ENCODE assay signal across 8 cellular contexts in the genomic region with DNA sequence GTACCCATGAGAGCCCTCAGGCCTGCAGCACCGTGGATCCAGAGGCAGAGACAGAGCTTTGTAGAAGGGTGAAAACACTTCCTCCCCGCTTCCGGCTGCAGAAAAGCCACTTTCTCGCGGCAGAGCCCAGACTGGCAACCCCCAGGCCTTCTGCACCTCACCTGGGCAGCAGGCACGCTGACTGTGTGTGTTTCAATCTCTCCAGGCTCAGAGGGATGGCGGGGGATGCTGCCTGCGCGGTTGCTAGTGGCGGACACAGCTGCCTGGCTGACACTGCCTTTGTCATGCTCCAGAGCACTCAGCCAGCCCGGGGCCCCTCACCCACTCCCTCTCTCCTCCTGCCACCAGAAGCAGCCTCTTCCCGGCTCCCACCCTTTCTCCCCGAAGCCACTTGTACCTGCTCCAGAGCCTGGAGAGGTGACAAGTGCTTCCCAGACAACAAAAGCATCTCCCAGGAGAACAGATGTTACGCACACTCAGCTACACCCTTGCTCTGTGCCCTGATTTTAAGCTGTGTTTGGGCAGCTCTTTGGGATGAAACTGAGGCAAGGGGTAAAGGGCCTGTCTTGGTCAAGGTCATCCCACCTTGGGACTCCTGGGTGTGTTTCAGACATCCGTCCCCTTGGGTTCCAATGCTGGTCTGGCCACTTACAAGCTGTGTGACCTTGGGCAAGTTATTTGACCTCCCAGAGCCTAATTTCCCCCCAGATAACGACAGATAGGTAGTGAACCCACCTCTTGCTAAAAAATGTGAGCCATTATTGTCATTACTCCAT. TPM values are rescaled to one million over a fixed set of nuclear protein-coding genes. Genes with fewer than 3 reads are reported as not detected.
A peak's percentile ranks its signal among the peaks of the same experiment; 100 is the strongest.
DNase-seq lines count a peak whose midpoint lies in the region; ATAC-seq and TF ChIP-seq lines count a peak whose summit lies in the region.

No MANE protein-coding gene starts in this region.

- H3K4me3 ChIP-seq in GM06990 (replicated peaks; ENCODE audit: low read depth, low read length) (peak overlapping the region; percentile 93), left ventricle myocardium inferior (peak overlapping the region; percentile 70), smooth muscle cell (peak overlapping the region; percentile 66)

- H3K27me3 Mint-ChIP-seq in activated T-helper 2 cell treated with anti-CD3 and anti-CD28 coated beads, Interferon-gamma antibody, Interleukin-2, Interleukin-4, amounts not matched to agents 10 μg/mL and 5 μg/mL and 100 μg/mL, durations not matched to agents 14 hours and 24 hours and 36 hours (ENCODE audit: low read depth): no peaks in the 10 kb centered on the region

- H2AFZ ChIP-seq in smooth muscle cell (ENCODE audit: low read depth): no peak overlapping the region

- H3K4me1 ChIP-seq in left ventricle myocardium inferior: peaks cover 25% of the 10 kb centered on the region
- H3K4me1 ChIP-seq in smooth muscle cell (ENCODE audit: low read depth): peaks cover 9% of the 10 kb centered on the region

- no peak for TF ChIP-seq CTCF in GM06990 (IDR thresholded peaks at IDR 0.05; ENCODE audit: insufficient read depth, low read length, poor library complexity, severe bottlenecking)
- no peak for TF ChIP-seq CTCF in left ventricle myocardium inferior (IDR thresholded peaks at IDR 0.05; ENCODE audit: borderline replicate concordance)
- TF ChIP-seq CTCF in smooth muscle cell (IDR thresholded peaks at IDR 0.05; ENCODE audit: borderline replicate concordance, insufficient read depth, poor library complexity, severe bottlenecking): no peak

- ATAC-seq in HG03457 (IDR thresholded peaks at IDR 0.05; ENCODE audit: unreplicated experiment) (no peak), GM18873 (IDR thresholded peaks at IDR 0.05; ENCODE audit: low FRiP score, unreplicated experiment) (no peak)

- intact Hi-C loops in activated T-helper 2 cell treated with anti-CD3 and anti-CD28 coated beads, Interferon-gamma antibody, Interleukin-2, Interleukin-4, amounts not matched to agents 10 μg/mL and 5 μg/mL and 100 μg/mL, durations not matched to agents 14 hours and 24 hours and 36 hours (cut with micrococcal nuclease): loop anchor here (1.0 kb wide), 3 partner anchors 9 to 52 kb away; partner anchors contain the start of gene TFAP4
- intact Hi-C loops in left ventricle myocardium inferior (cut with micrococcal nuclease): no loop called here

- peak overlapping the region; percentile 99 for H3K4me3 Mint-ChIP-seq in activated T-helper 2 cell treated with anti-CD3 and anti-CD28 coated beads, Interferon-gamma antibody, Interleukin-2, Interleukin-4, amounts not matched to agents 10 μg/mL and 5 μg/mL and 100 μg/mL, durations not matched to agents 14 hours and 24 hours and 36 hours (ENCODE audit: low read depth)

- H3K36me3 ChIP-seq in GM06990 (ENCODE audit: control insufficient read depth, insufficient read depth, low read length) (peaks cover 2% of the 10 kb centered on the region), left ventricle myocardium inferior (no peaks in the 10 kb centered on the region), smooth muscle cell (ENCODE audit: low read depth) (no peaks in the 10 kb centered on the region)

- H4K20me1 ChIP-seq in smooth muscle cell (ENCODE audit: low read depth): no peaks in the 10 kb centered on the region

- H3K27me3 ChIP-seq in GM06990 (replicated peaks; ENCODE audit: control insufficient read depth, insufficient read depth, low read length): no peaks in the 10 kb centered on the region
- H3K27me3 ChIP-seq in left ventricle myocardium inferior (ENCODE audit: low read depth): no peaks in the 10 kb centered on the region
- H3K27me3 ChIP-seq in smooth muscle cell (ENCODE audit: low read depth): no peaks in the 10 kb centered on the region

- H3K9me3 Mint-ChIP-seq in activated T-helper 2 cell treated with anti-CD3 and anti-CD28 coated beads, Interferon-gamma antibody, Interleukin-2, Interleukin-4, amounts not matched to agents 10 μg/mL and 5 μg/mL and 100 μg/mL, durations not matched to agents 14 hours and 24 hours and 36 hours: peaks cover 5% of the 10 kb centered on the region

- H3K9ac ChIP-seq in smooth muscle cell (ENCODE audit: low read depth): peak overlapping the region; percentile 69

- H3K9me3 ChIP-seq in left ventricle myocardium inferior (replicated peaks) (no peaks in the 10 kb centered on the region), smooth muscle cell (replicated peaks; ENCODE audit: low read depth) (no peaks in the 10 kb centered on the region)

- H3F3A ChIP-seq in smooth muscle cell (ENCODE audit: low read depth): peaks cover 13% of the 10 kb centered on the region

- peak overlapping the region; percentile 80 for H3K4me2 ChIP-seq in smooth muscle cell

- peaks cover 18% of the 10 kb centered on the region for H3K4me1 Mint-ChIP-seq in activated T-helper 2 cell treated with anti-CD3 and anti-CD28 coated beads, Interferon-gamma antibody, Interleukin-2, Interleukin-4, amounts not matched to agents 10 μg/mL and 5 μg/mL and 100 μg/mL, durations not matched to agents 14 hours and 24 hours and 36 hours (ENCODE audit: low read depth)

- peaks cover 26% of the 10 kb centered on the region for H3K36me3 Mint-ChIP-seq in activated T-helper 2 cell treated with anti-CD3 and anti-CD28 coated beads, Interferon-gamma antibody, Interleukin-2, Interleukin-4, amounts not matched to agents 10 μg/mL and 5 μg/mL and 100 μg/mL, durations not matched to agents 14 hours and 24 hours and 36 hours (ENCODE audit: low read depth)

- WGBS in smooth muscle cell (ENCODE audit: low lambda C conversion rate): 67% methylated on average over 12 of the region's 16 CpGs

- peaks cover 10% of the 10 kb centered on the region for H3K79me2 ChIP-seq in smooth muscle cell (ENCODE audit: low read depth)

- H3K27ac Mint-ChIP-seq in activated T-helper 2 cell treated with anti-CD3 and anti-CD28 coated beads, Interferon-gamma antibody, Interleukin-2, Interleukin-4, amounts not matched to agents 10 μg/mL and 5 μg/mL and 100 μg/mL, durations not matched to agents 14 hours and 24 hours and 36 hours: peak overlapping the region; percentile 97

- DNase-seq in GM06990 (ENCODE audit: extremely low read depth, insufficient read length) (peak; percentile 70), NCI-H2107 treated with DMSO at 0.1 percent for 48 hours (lab: John Stamatoyannopoulos, UW; ENCODE audit: unreplicated experiment) (peak; percentile 87), left ventricle myocardium inferior (no peak), smooth muscle cell (lab: John Stamatoyannopoulos, UW; ENCODE audit: unreplicated experiment) (no peak), NOMO-1 (lab: John Stamatoyannopoulos, UW; ENCODE audit: unreplicated experiment in 2 of 2) (no peak)
- DNase-seq in activated T-helper 2 cell treated with anti-CD3 and anti-CD28 coated beads, Interferon-gamma antibody, Interleukin-2, Interleukin-4, amounts not matched to agents 10 μg/mL and 5 μg/mL and 100 μg/mL, durations not matched to agents 14 hours and 24 hours and 36 hours (ENCODE audit: low spot score): no peak

- H3K27ac ChIP-seq in left ventricle myocardium inferior (replicated peaks) (peak overlapping the region; percentile 90), smooth muscle cell (ENCODE audit: low read depth) (peak overlapping the region; percentile 82)

RNA-seq across cellular contexts. Expression of gene GLIS2, which starts 9.2 kb away (rescaled TPM):
- 2.1 and 2.5 TPM in 2 replicates for total RNA-seq in activated T-helper 2 cell treated with anti-CD3 and anti-CD28 coated beads, Interferon-gamma antibody, Interleukin-2, Interleukin-4, amounts not matched to agents 10 μg/mL and 5 μg/mL and 100 μg/mL, durations not matched to agents 14 hours and 24 hours and 36 hours
- total RNA-seq in left ventricle myocardium inferior (17.2 TPM), smooth muscle cell (1.2 and 2.8 TPM in 2 replicates)
- polyA plus RNA-seq in smooth muscle cell: 9.2 and 13.4 TPM in 2 replicates

RNA-seq across cellular contexts. Expression of gene TFAP4, which starts 33.8 kb away (rescaled TPM):
- total RNA-seq in activated T-helper 2 cell treated with anti-CD3 and anti-CD28 coated beads, Interferon-gamma antibody, Interleukin-2, Interleukin-4, amounts not matched to agents 10 μg/mL and 5 μg/mL and 100 μg/mL, durations not matched to agents 14 hours and 24 hours and 36 hours: 40.4 and 41.9 TPM in 2 replicates
- total RNA-seq in left ventricle myocardium inferior (2.6 TPM), smooth muscle cell (2.7 and 9.6 TPM in 2 replicates)
- polyA plus RNA-seq in smooth muscle cell: 1.3 and 2.5 TPM in 2 replicates

RNA-seq across cellular contexts. Expression of gene PAM16, which starts 44.5 kb away (rescaled TPM):
- total RNA-seq in activated T-helper 2 cell treated with anti-CD3 and anti-CD28 coated beads, Interferon-gamma antibody, Interleukin-2, Interleukin-4, amounts not matched to agents 10 μg/mL and 5 μg/mL and 100 μg/mL, durations not matched to agents 14 hours and 24 hours and 36 hours: 73.1 and 73.8 TPM in 2 replicates
- total RNA-seq in left ventricle myocardium inferior: 67.3 TPM
- 18.4 and 29.6 TPM in 2 replicates for total RNA-seq in smooth muscle cell
- 47.7 and 52.2 TPM in 2 replicates for polyA plus RNA-seq in smooth muscle cell

Comparison
In these comparisons a context has a peak if more than half of its experiments do, and no peak if none do; other contexts are left out.
1. DNase-seq: peak in GM06990 (single experiment) and NCI-H2107 treated with DMSO at 0.1 percent for 48 hours (single experiment); none in activated T-helper 2 cell treated with anti-CD3 and anti-CD28 coated beads, Interferon-gamma antibody, Interleukin-2, Interleukin-4, amounts not matched to agents 10 μg/mL and 5 μg/mL and 100 μg/mL, durations not matched to agents 14 hours and 24 hours and 36 hours (single experiment), left ventricle myocardium inferior (single experiment), smooth muscle cell (single experiment) and NOMO-1 (0 of 2).
2. Peak in every context shown above with its lines, with median percentiles within 50 percentile points of each other: H3K4me3 ChIP-seq.